9 cellular contexts compared by ENCODE assay signal in the genomic region with DNA sequence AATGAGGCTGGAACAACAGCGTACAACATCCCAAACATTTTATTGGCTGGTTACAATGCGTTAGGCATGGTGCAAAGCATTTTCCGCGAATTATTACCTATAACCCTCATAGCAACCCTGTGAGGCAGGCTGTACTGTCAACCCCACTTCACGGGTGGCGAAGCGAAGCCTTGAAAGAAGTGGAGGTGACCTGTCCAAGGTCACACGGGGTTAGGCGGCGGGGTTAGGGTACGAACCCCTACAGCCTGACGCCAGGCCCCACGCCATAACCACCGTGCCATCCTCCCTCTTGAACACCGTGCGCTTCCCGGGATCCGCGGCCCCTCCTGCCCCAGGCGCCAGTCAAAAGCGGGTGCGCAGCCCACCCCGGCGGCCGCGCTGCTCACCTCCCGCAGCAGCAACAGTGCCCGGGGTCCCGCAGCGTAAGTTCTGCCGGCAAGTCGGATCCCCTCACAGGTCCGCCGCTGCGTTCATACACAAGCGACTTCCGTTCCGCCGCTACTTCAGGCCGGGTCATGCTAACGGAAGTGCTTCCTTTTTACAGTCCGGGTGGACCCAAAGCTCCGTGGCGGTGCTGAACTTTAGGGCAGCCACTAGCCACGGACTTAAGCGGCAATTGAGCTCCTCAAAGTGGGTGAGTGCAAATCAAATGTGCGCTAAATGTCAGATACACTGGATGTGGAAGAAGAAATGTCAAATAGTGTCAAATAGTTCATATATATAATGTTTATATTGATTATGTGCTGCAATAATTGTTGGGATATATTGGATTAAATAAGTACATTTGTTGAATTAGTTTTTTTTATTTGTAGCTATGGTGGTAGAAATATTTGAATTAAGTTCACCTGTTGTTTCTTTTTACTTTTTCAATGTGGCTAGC. TPM values are rescaled to one million over a fixed set of nuclear protein-coding genes. Genes with fewer than 3 reads are reported as not detected.
DNase-seq lines count a peak whose midpoint lies in the region; ATAC-seq, FAIRE-seq and TF ChIP-seq lines count a peak whose summit lies in the region.
"Had no signal": no experiment of that assay in that cellular context is flagged by ENCODE, and none has a peak within 500 bp of the region (broad histone marks: within the 10 kb centered on the region; RNA-seq: fewer than 3 reads in every experiment).

CDK5RAP1 (minus strand) TSS at position 478 of the 880 bp plus-strand sequence. CDS start 4,455 bp downstream, outside the sequence.

- H4K20me1 ChIP-seq in H1 (replicated peaks in 1 of 2; ENCODE audit: control insufficient read depth in 1 of 2, insufficient read depth in 2 of 2, low read length in 2 of 2): peaks cover 2 to 9% of the 10 kb centered on the region in 2 experiments

- peak within 1 kb of the TSS; percentile 63 to 83 for H3K4me2 ChIP-seq in H1 (ENCODE audit: insufficient read depth in 1 of 2, low read depth in 2 of 2, low read length in 2 of 2)

- no peak within 1 kb of the TSS for H2BK120ac ChIP-seq in H1 (replicated peaks; ENCODE audit: low read depth, low read length)

- H2BK12ac ChIP-seq in H1 (ENCODE audit: low read depth, low read length): peak within 1 kb of the TSS; percentile 43; the same call in 1 of the 2 replicates

- TF ChIP-seq EP300 in H1 (IDR thresholded peaks at IDR 0.05; ENCODE audit: borderline replicate concordance in 1 of 2, low read depth in 2 of 2, low read length in 2 of 2): no peak

- H3K56ac ChIP-seq in H1 (replicated peaks; ENCODE audit: insufficient read length, low read depth, low read length): peak within 1 kb of the TSS; percentile 12

- no peak within 1 kb of the TSS for H4K91ac ChIP-seq in H1 (replicated peaks; ENCODE audit: insufficient read length, low read length)

- ATAC-seq in GM19452 (IDR thresholded peaks at IDR 0.05; ENCODE audit: unreplicated experiment) (peak; percentile 69), memory B cell (ENCODE audit: low read depth) (peak; percentile 99)

- H4K5ac ChIP-seq in H1 (ENCODE audit: insufficient read length, low read depth, low read length): peak within 1 kb of the TSS; percentile 16

- peak within 1 kb of the TSS; percentile 74 for H3K27ac ChIP-seq in C4-2B
- H3K27ac ChIP-seq in H1 (ENCODE audit: low read depth, low read length): no peak within 1 kb of the TSS; the same call in 1 of the 2 replicates

- no peak within 1 kb of the TSS; the same call in 1 of the 2 replicates for H2AK5ac ChIP-seq in H1 (ENCODE audit: low read depth, low read length)

- peaks cover 13 to 47% of the 10 kb centered on the region in 2 experiments for H3K79me2 ChIP-seq in H1 (ENCODE audit: control insufficient read depth in 1 of 2, insufficient read depth in 2 of 2, low read length in 2 of 2)

- H3K4me1 ChIP-seq in H1 (replicated peaks in 1 of 4; ENCODE audit: control insufficient read depth in 3 of 4, insufficient read depth in 4 of 4, low read length in 3 of 4): peaks cover 0 to 6% (median 2%) of the 10 kb centered on the region in 4 experiments; a peak in 3 of 7 replicates

- H3K27me3 ChIP-seq in H1 (replicated peaks in 1 of 4; ENCODE audit: control insufficient read depth in 3 of 4, extremely low read depth in 1 of 4, insufficient read depth in 3 of 4, low read length in 3 of 4): no peaks in the 10 kb centered on the region

- H3K4me1 Mint-ChIP-seq in memory B cell: peaks cover 27% of the 10 kb centered on the region

- peak within 1 kb of the TSS; percentile 49 to 84 (median 67) for H3K9ac ChIP-seq in H1 (replicated peaks in 1 of 4; ENCODE audit: extremely low read depth in 1 of 4, low read depth in 3 of 4, low read length in 3 of 4)

- peak within 1 kb of the TSS; percentile 96 for H4K8ac ChIP-seq in H1 (ENCODE audit: extremely low read depth, insufficient read depth, low read length)

- peaks cover 3% of the 10 kb centered on the region for H3K36me3 Mint-ChIP-seq in memory B cell

- FAIRE-seq in H1 (lab: Jason Lieb, UNC): no peak
- FAIRE-seq: endometrium had no signal

- H3K79me1 ChIP-seq in H1 (ENCODE audit: low read depth, low read length): peaks cover 8% of the 10 kb centered on the region

- H2AFZ ChIP-seq in H1 (ENCODE audit: low read length): peak within 1 kb of the TSS; percentile 94

- H3K27ac Mint-ChIP-seq in memory B cell: peak within 1 kb of the TSS; percentile 95

- H3K4ac ChIP-seq in H1 (replicated peaks; ENCODE audit: insufficient read length, low read depth, low read length): no peak within 1 kb of the TSS

- no peak within 1 kb of the TSS for H2BK15ac ChIP-seq in H1 (ENCODE audit: low read length)

- peak within 1 kb of the TSS; percentile 66; the same call in 1 of the 2 replicates for H2BK5ac ChIP-seq in H1 (ENCODE audit: low read depth, low read length)

- H3K4me3 ChIP-seq in H1 (ENCODE audit: extremely low read depth in 1 of 4, insufficient read depth in 2 of 4, low read depth in 3 of 4, low read length in 4 of 4): peak within 1 kb of the TSS; percentile 83 to 99 (median 92)

- H3K14ac ChIP-seq in H1 (ENCODE audit: insufficient read length): no peak within 1 kb of the TSS

- TF ChIP-seq CTCF in C4-2B (conservative IDR thresholded peaks at IDR 0.05): no peak
- 0 out of 4 replicates have a peak, but pooled peaks of 1 of the 3 experiments have one; percentile 0 for TF ChIP-seq CTCF in H1 (IDR thresholded peaks at IDR 0.05; ENCODE audit: control extremely low read depth in 1 of 3, insufficient read depth in 1 of 3, low read depth in 1 of 3, low read length in 3 of 3)

- peaks cover 5% of the 10 kb centered on the region; the same call in 1 of the 2 replicates for H3K23me2 ChIP-seq in H1 (ENCODE audit: low read depth, low read length)

- CTCF ChIA-PET in activated CD8-positive, alpha-beta memory T cell treated with anti-CD3 and anti-CD28 coated beads for 36 hours (lab: Charles Lee): interaction anchor here (1.1 kb wide), 1 partner anchor 266 kb away, joined by 5 read pairs; no protein-coding TSS in a partner anchor
- CTCF ChIA-PET in H1 (lab: Charles Lee; ENCODE audit: partially characterized antibody): interaction anchor here (0.7 to 1.9 kb wide), 6 partner anchors 10 to 269 kb away, joined by 3 to 9 read pairs (median 3); no protein-coding TSS in a partner anchor

- H3K23ac ChIP-seq in H1 (ENCODE audit: insufficient read length): no peak within 1 kb of the TSS

- TF ChIP-seq POLR2A in H1 (IDR thresholded peaks at IDR 0.05; ENCODE audit: control extremely low read depth in 1 of 2, low read depth in 2 of 2, low read length in 2 of 2): peak in 1 of 2 experiments; percentile 83; a peak in 2 of 3 replicates

- H3K9me3 ChIP-seq in H1 (ENCODE audit: insufficient read depth in 2 of 2, low read depth in 1 of 2, low read length in 1 of 2): no peaks in the 10 kb centered on the region

- H3K36me3 ChIP-seq in H1 (ENCODE audit: control insufficient read depth in 2 of 4, insufficient read depth in 4 of 4, low read length in 3 of 4): no peaks in the 10 kb centered on the region

- POLR2A ChIA-PET in activated CD8-positive, alpha-beta memory T cell treated with anti-CD3 and anti-CD28 coated beads for 36 hours (lab: Charles Lee): interaction anchor here (0.6 kb wide), 1 partner anchor 332 kb away, joined by 5 read pairs; no protein-coding TSS in a partner anchor
- POLR2A ChIA-PET in H1 (lab: Charles Lee; ENCODE audit: partially characterized antibody): interaction anchor here (0.6 to 1.8 kb wide), 8 partner anchors 10 to 266 kb away, joined by 3 to 5 read pairs (median 3); no protein-coding TSS in a partner anchor

- H3K4me3 Mint-ChIP-seq in memory B cell: peak within 1 kb of the TSS; percentile 97

- H3K18ac ChIP-seq in H1 (ENCODE audit: extremely low read depth, low read length): peak within 1 kb of the TSS; percentile 48; the same call in 1 of the 2 replicates

- no peaks in the 10 kb centered on the region for H3K27me3 Mint-ChIP-seq in memory B cell

- 2% methylated on average over 47 of the region's 47 CpGs; no CpG with 5 or more reads in 1 of the 2 experiments for WGBS in H1 (ENCODE audit: extremely low coverage in 1 of 2, insufficient coverage in 1 of 2, insufficient read length in 1 of 2, insufficient replicate concordance in 2 of 2, low coverage in 1 of 2, low lambda C conversion rate in 2 of 2, missing lambda C conversion rate in 1 of 2), 2 experiments

- H2BK20ac ChIP-seq in H1 (ENCODE audit: low read length): no peak within 1 kb of the TSS

- no peaks in the 10 kb centered on the region for H3K9me3 Mint-ChIP-seq in memory B cell

- DNase-seq in HT1080 (ENCODE audit: low read depth) (peak; percentile 75), H1 (ENCODE audit: low read depth in 1 of 2, low spot score in 2 of 2) (peak; percentile 59 to 86), memory B cell (ENCODE audit: low spot score in 2 of 2) (peak; percentile 78 to 84)
- peak; percentile 68 for DNase-seq in NK-92 treated with Interleukin-12 subunit alpha and Interleukin-12 subunit beta, amount 100 ng/mL, for 24 hours (lab: John Stamatoyannopoulos, UW)
- peak; percentile 73 to 77 (median 76) for DNase-seq in stimulated activated CD4-positive, alpha-beta T cell treated with anti-CD3 and anti-CD28 coated beads, TNF-alpha, amount 100 ng/mL, for 48 hours (ENCODE audit: low read depth in 3 of 3)

- TF ChIP-seq RAD21 in H1 (IDR thresholded peaks at IDR 0.05 in 1 of 2, conservative IDR thresholded peaks at IDR 0.05 in 1 of 2; ENCODE audit: low read depth in 2 of 2, low read length in 2 of 2): no peak; a peak in 1 of 4 replicates

TF ChIP-seq in H1, 55 proteins besides CTCF, POLR2A, EP300 and RAD21 (continues in another document):
- no peak for TF ChIP-seq SAP30 (IDR thresholded peaks at IDR 0.05; ENCODE audit: insufficient read depth, insufficient replicate concordance, low read length)
- TF ChIP-seq FOSL1 (IDR thresholded peaks at IDR 0.05; ENCODE audit: insufficient read depth, low read depth, low read length): no peak
- TF ChIP-seq SP4 (IDR thresholded peaks at IDR 0.05; ENCODE audit: low read length): 0 out of 2 replicates have a peak, but pooled peaks have one; percentile 67
- 0 out of 4 replicates have a peak, but pooled peaks of 1 of the 2 experiments have one; percentile 43 for TF ChIP-seq HDAC2 (IDR thresholded peaks at IDR 0.05; ENCODE audit: borderline replicate concordance in 1 of 2, low read depth in 2 of 2, low read length in 2 of 2)

RNA-seq across cellular contexts. Expression of gene CDK5RAP1, which starts in this region (rescaled TPM):
- total RNA-seq in HT1080 (2014; rRNA removed; shearing (Covaris generic)): 33.5 and 42.7 TPM in 2 replicates
- 28.5 and 30.7 TPM in 2 replicates for polyA plus RNA-seq in HT1080 (2015; cell fraction: cytosol; rRNA removed)
- polyA plus RNA-seq in HT1080 (2015; cell fraction: nucleus; rRNA removed): 71.8 and 75.0 TPM in 2 replicates
- 10 to 100 TPM; 43.4 to 45.6 TPM for total RNA-seq in activated CD8-positive, alpha-beta memory T cell treated with anti-CD3 and anti-CD28 coated beads for 36 hours
- total RNA-seq in H1 (2021; fragmentation: NEBNext Ultra II Directional; extraction: Animal tissue kit (Norgen Biotek cat#: 25700)): 42.0 and 46.6 TPM in 2 replicates
- polyA plus RNA-seq in H1 (2011; rRNA removed): 37.8 and 42.4 TPM in 2 replicates
- 48.8 TPM for polyA plus RNA-seq in H1 (2011; cell fraction: cytosol; rRNA removed)
- 56.8 TPM for polyA plus RNA-seq in H1 (2011; cell fraction: nucleus; rRNA removed)
- 52.5 to 62.1 TPM (median 53.9 TPM) in 4 replicates for polyA plus RNA-seq in H1 (2012, experiment 1 of 2)
- 41.0 TPM for polyA plus RNA-seq in H1 (2012, experiment 2 of 2)
- 25.8 TPM for polyA plus RNA-seq in H1 (2013, experiment 1 of 2)
- polyA plus RNA-seq in H1 (2013, experiment 2 of 2): 22.7 TPM
- polyA minus RNA-seq in H1 (2011; rRNA and poly(A)+ RNA removed): 41.5 and 65.0 TPM in 2 replicates
- polyA minus RNA-seq in H1 (2011; cell fraction: cytosol; rRNA and poly(A)+ RNA removed): 26.4 TPM
- 29.0 TPM for polyA minus RNA-seq in H1 (2011; cell fraction: nucleus; rRNA and poly(A)+ RNA removed)
